8 cellular contexts compared by ENCODE assay signal in the genomic region with DNA sequence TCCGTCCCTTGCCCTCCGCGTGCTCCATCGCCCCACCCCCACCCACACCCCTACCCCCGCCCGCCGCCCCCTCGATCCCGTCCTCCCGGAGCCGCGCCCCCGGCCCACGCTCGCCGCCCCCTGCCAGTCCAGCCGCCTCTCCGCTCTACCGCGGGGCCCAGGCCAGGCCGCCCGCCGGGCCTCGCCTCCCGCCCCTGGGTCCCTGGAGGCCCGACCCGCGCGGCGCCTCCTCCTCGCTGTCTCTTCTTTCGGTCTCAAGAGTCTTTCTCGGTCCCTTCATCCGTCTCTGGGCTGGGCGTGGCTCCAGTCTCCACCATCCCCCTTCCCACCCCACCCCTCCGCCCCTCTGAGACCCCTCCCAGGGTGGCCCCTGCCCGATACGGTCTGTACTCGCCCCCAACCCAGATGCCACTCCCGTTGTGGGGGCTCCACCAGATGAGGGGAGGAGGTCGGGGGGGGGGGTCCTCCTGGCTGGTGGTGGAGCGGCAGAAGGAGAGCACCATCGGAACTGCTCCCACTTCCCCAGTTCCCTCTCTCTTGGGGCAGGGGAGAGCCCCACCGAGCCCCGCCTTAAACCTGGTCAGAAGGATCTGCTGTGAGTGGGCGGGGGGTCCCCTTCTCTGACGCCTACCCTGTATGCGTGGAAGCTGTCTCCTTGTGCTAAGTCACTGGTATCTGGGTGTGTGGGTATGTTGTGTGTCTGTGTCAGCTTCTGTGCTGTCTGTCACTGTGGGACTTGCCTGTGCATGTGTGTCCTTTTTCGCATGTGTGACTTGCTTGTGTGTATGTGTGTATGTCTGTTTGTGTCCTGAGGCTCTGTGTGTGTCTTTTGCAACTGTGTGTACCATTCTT. TPM values are rescaled to one million over a fixed set of nuclear protein-coding genes. Genes with fewer than 3 reads are reported as not detected.
A peak's percentile ranks its signal among the peaks of the same experiment; 100 is the strongest.
DNase-seq lines count a peak whose midpoint lies in the region; ATAC-seq lines count a peak whose summit lies in the region.

No MANE protein-coding gene starts in this region.

- peaks cover 39% of the 10 kb centered on the region for H3K4me1 Mint-ChIP-seq in activated T-helper 1 cell treated with anti-CD3 and anti-CD28 coated beads, Interleukin-12 subunit alpha, Interleukin-12 subunit beta, Interleukin-2, Interleukin-4 antibody, amounts not matched to agents 30 ng/mL and 10 ng/mL and 1 ng/mL, durations not matched to agents 14 hours and 24 hours and 36 hours (ENCODE audit: low read depth)

- H3K36me3 Mint-ChIP-seq in activated T-helper 1 cell treated with anti-CD3 and anti-CD28 coated beads, Interleukin-12 subunit alpha, Interleukin-12 subunit beta, Interleukin-2, Interleukin-4 antibody, amounts not matched to agents 30 ng/mL and 10 ng/mL and 1 ng/mL, durations not matched to agents 14 hours and 24 hours and 36 hours (ENCODE audit: low read depth), result peaks cover 2% of the 10 kb centered on the region

- DNase-seq in activated gamma-delta T cell treated with anti-CD3 and anti-CD28 coated beads, Interleukin-2, amount 50 U/mL, for 16 hours (ENCODE audit: low read depth), result peak; percentile 17
- DNase-seq in activated gamma-delta T cell treated with Interleukin-2 at 50 U/mL for 16 hours (no peak), NOMO-1 (lab: John Stamatoyannopoulos, UW; ENCODE audit: unreplicated experiment in 2 of 2) (peak; percentile 31 to 40), germinal center (ENCODE audit: low spot score) (peak; percentile 76), retina (peak; percentile 54), SHP77 (lab: John Stamatoyannopoulos, UW) (no peak)
- DNase-seq in activated T-helper 1 cell treated with anti-CD3 and anti-CD28 coated beads, Interleukin-12 subunit alpha, Interleukin-12 subunit beta, Interleukin-2, Interleukin-4 antibody, amounts not matched to agents 30 ng/mL and 10 ng/mL and 1 ng/mL, durations not matched to agents 14 hours and 24 hours and 36 hours (ENCODE audit: low spot score), result peak; percentile 16

- H3K27me3 Mint-ChIP-seq in activated T-helper 1 cell treated with anti-CD3 and anti-CD28 coated beads, Interleukin-12 subunit alpha, Interleukin-12 subunit beta, Interleukin-2, Interleukin-4 antibody, amounts not matched to agents 30 ng/mL and 10 ng/mL and 1 ng/mL, durations not matched to agents 14 hours and 24 hours and 36 hours (ENCODE audit: insufficient read depth), result peaks cover 16% of the 10 kb centered on the region

- peak overlapping the region; percentile 83 for H3K27ac Mint-ChIP-seq in activated T-helper 1 cell treated with anti-CD3 and anti-CD28 coated beads, Interleukin-12 subunit alpha, Interleukin-12 subunit beta, Interleukin-2, Interleukin-4 antibody, amounts not matched to agents 30 ng/mL and 10 ng/mL and 1 ng/mL, durations not matched to agents 14 hours and 24 hours and 36 hours

- H3K4me3 Mint-ChIP-seq in activated T-helper 1 cell treated with anti-CD3 and anti-CD28 coated beads, Interleukin-12 subunit alpha, Interleukin-12 subunit beta, Interleukin-2, Interleukin-4 antibody, amounts not matched to agents 30 ng/mL and 10 ng/mL and 1 ng/mL, durations not matched to agents 14 hours and 24 hours and 36 hours, result peak overlapping the region; percentile 86

- no peak for ATAC-seq in GM18517 (IDR thresholded peaks at IDR 0.05; ENCODE audit: unreplicated experiment)

- intact Hi-C loops in activated T-helper 1 cell treated with anti-CD3 and anti-CD28 coated beads, Interleukin-12 subunit alpha, Interleukin-12 subunit beta, Interleukin-2, Interleukin-4 antibody, amounts not matched to agents 30 ng/mL and 10 ng/mL and 1 ng/mL, durations not matched to agents 14 hours and 24 hours and 36 hours (cut with micrococcal nuclease), result loop anchor here (1.0 to 2.0 kb wide), 3 partner anchors 32 to 94 kb away; a partner anchor contains a TSS

- H3K9me3 Mint-ChIP-seq in activated T-helper 1 cell treated with anti-CD3 and anti-CD28 coated beads, Interleukin-12 subunit alpha, Interleukin-12 subunit beta, Interleukin-2, Interleukin-4 antibody, amounts not matched to agents 30 ng/mL and 10 ng/mL and 1 ng/mL, durations not matched to agents 14 hours and 24 hours and 36 hours, result no peaks in the 10 kb centered on the region

RNA-seq across cellular contexts. Expression of a gene that starts 1.0 kb away (rescaled TPM):
- total RNA-seq in activated T-helper 1 cell treated with anti-CD3 and anti-CD28 coated beads, Interleukin-12 subunit alpha, Interleukin-12 subunit beta, Interleukin-2, Interleukin-4 antibody, amounts not matched to agents 30 ng/mL and 10 ng/mL and 1 ng/mL, durations not matched to agents 14 hours and 24 hours and 36 hours, result 24.8 and 28.0 TPM in 2 replicates

RNA-seq across cellular contexts. Expression of a gene that starts 31.8 kb away (rescaled TPM):
- total RNA-seq in activated T-helper 1 cell treated with anti-CD3 and anti-CD28 coated beads, Interleukin-12 subunit alpha, Interleukin-12 subunit beta, Interleukin-2, Interleukin-4 antibody, amounts not matched to agents 30 ng/mL and 10 ng/mL and 1 ng/mL, durations not matched to agents 14 hours and 24 hours and 36 hours, result 44.9 and 46.2 TPM in 2 replicates

Comparison
In these comparisons a context has a peak if more than half of its experiments do, and no peak if none do; other contexts are left out.
1. DNase-seq: peak in activated gamma-delta T cell treated with anti-CD3 and anti-CD28 coated beads, Interleukin-2, amount 50 U/mL, for 16 hours (single experiment), NOMO-1 (2 of 2), activated T-helper 1 cell treated with anti-CD3 and anti-CD28 coated beads, Interleukin-12 subunit alpha, Interleukin-12 subunit beta, Interleukin-2, Interleukin-4 antibody, amounts not matched to agents 30 ng/mL and 10 ng/mL and 1 ng/mL, durations not matched to agents 14 hours and 24 hours and 36 hours (single experiment), germinal center (single experiment) and retina (single experiment); none in activated gamma-delta T cell treated with Interleukin-2 at 50 U/mL for 16 hours (single experiment) and SHP77 (0 of 2).